Comparison of ENCODE assay signal across 8 cellular contexts in genomic region chr19:1490311-1491113, GRCh38.
DNase-seq lines count a peak whose midpoint lies in the region; ATAC-seq and TF ChIP-seq lines count a peak whose summit lies in the region.

Gene PCSK4 (minus strand): TSS chr19:1490350. CDS start chr19:1490346, 4 bp downstream.

- peak; percentile 74 for ATAC-seq in HG03439 (IDR thresholded peaks at IDR 0.05; ENCODE audit: unreplicated experiment)

- H3K27ac ChIP-seq in cingulate gyrus (ENCODE audit: low read depth, low read length), result peak within 1 kb of the TSS; percentile 49

- DNase-seq in AG09319 (ENCODE audit: extremely low read depth, low read depth) (peak; percentile 98), GM19238 (ENCODE audit: insufficient read length, low spot score) (peak; percentile 97), NCI-H510A treated with DMSO at 0.1 percent for 48 hours (lab: John Stamatoyannopoulos, UW) (peak; percentile 97), kidney glomerular epithelial cell (lab: John Stamatoyannopoulos, UW) (peak; percentile 98)
- peak; percentile 98 for DNase-seq in activated CD4-positive, alpha-beta T cell treated with anti-CD3 and anti-CD28 coated beads for 4 hours
- DNase-seq in stimulated activated CD4-positive, alpha-beta T cell treated with anti-CD3 and anti-CD28 coated beads, Interleukin-15, amount 100 ng/mL, for 48 hours (ENCODE audit: low read depth in 2 of 2), result peak; percentile 96 to 98

- no peak for TF ChIP-seq CTCF in AG09319 (IDR thresholded peaks at IDR 0.05; ENCODE audit: low read depth, low read length)

Comparison
In these comparisons a context has a peak if more than half of its experiments do, and no peak if none do; other contexts are left out.
1. Peak in every context shown above with its lines: DNase-seq, ATAC-seq and H3K27ac ChIP-seq.